Comparison of ENCODE assay signal across 8 cellular contexts in the genomic region with DNA sequence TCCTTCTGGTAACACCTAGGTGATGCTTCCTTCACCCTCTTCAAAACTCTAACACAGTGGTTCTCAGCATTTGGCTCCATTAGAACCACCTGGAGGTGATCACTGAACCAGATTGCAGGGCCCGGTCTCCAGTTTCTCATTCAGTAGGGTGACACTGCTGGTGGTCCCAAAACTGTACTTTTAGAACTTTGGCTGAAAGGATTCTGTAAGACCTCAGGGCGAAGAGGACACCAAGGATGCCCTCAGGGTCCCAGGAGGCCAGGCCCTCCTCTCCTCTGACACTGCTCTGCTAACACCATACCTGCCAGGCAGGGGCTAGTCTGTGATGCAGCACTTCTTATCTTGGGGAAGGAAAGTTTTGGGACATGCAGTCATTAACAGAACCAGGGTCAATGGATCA. TPM values are rescaled to one million over a fixed set of nuclear protein-coding genes. Genes with fewer than 3 reads are reported as not detected.
"Had no signal": no experiment of that assay in that cellular context is flagged by ENCODE, and none has a peak within 500 bp of the region (broad histone marks: within the 10 kb centered on the region; RNA-seq: fewer than 3 reads in every experiment).

No MANE protein-coding gene starts in this region.

- H3K27ac ChIP-seq: HL-60 had no signal

- DNase-seq: IMR-90, KBM-7 had no signal

- H3K9me3 Mint-ChIP-seq: IgD-negative memory B cell had no signal

- H3K4me3 Mint-ChIP-seq: IgD-negative memory B cell had no signal

- H3K36me3 Mint-ChIP-seq: IgD-negative memory B cell had no signal

- ATAC-seq: HepG2, K562 had no signal

- H3K4me3 ChIP-seq: K562 had no signal

- H3K4me1 Mint-ChIP-seq: IgD-negative memory B cell had no signal

RNA-seq across cellular contexts. Expression of a gene that starts 9.0 kb away (rescaled TPM):
- total RNA-seq: HepG2, HT-29, HT1080, K562 had no signal
- polyA plus RNA-seq: HepG2 had no signal
